In genomic region chr1:111704240-111704639, GRCh38 we compare ENCODE assay signal across 18 cellular contexts. TPM values are rescaled to one million over a fixed set of nuclear protein-coding genes. Genes with fewer than 3 reads are reported as not detected.
"Had no signal": no experiment of that assay in that cellular context is flagged by ENCODE, and none has a peak within 500 bp of the region (broad histone marks: within the 10 kb centered on the region; RNA-seq: fewer than 3 reads in every experiment).

No MANE protein-coding gene starts in this region.

- H3K27me3 Mint-ChIP-seq: effector memory CD8-positive, alpha-beta T cell; naive thymus-derived CD4-positive, alpha-beta T cell; stimulated activated memory B cell treated with anti-CD40 and anti-IgM and Interleukin-4, amounts not matched to agents 10 μg/mL and 1 μg/mL and 100 μg/mL, for 72 hours; type B pancreatic cell had no signal

- H3K4me1 ChIP-seq: pancreas had no signal

- H3K9me3 ChIP-seq: heart left ventricle, mucosa of descending colon, pancreas, SK-N-SH had no signal

- H3K4me3 Mint-ChIP-seq: effector memory CD8-positive, alpha-beta T cell; naive thymus-derived CD4-positive, alpha-beta T cell; stimulated activated memory B cell treated with anti-CD40 and anti-IgM and Interleukin-4, amounts not matched to agents 10 μg/mL and 1 μg/mL and 100 μg/mL, for 72 hours; type B pancreatic cell had no signal

- H3K9me3 Mint-ChIP-seq: activated naive CD4-positive, alpha-beta T cell treated with anti-CD3 and anti-CD28 coated beads, Interleukin-2, amount 50 U/mL, for 72 hours; effector memory CD8-positive, alpha-beta T cell; naive thymus-derived CD4-positive, alpha-beta T cell; stimulated activated memory B cell treated with anti-CD40 and anti-IgM and Interleukin-4, amounts not matched to agents 10 μg/mL and 1 μg/mL and 100 μg/mL, for 72 hours; type B pancreatic cell had no signal

- ATAC-seq: effector memory CD8-positive, alpha-beta T cell; heart left ventricle; naive thymus-derived CD4-positive, alpha-beta T cell; stimulated activated memory B cell treated with anti-CD40 and anti-IgM and Interleukin-4, amounts not matched to agents 10 μg/mL and 1 μg/mL and 100 μg/mL, for 72 hours had no signal

- DNase-seq: activated CD4-positive, CD25-positive, alpha-beta regulatory T cell treated with anti-CD3 and anti-CD28 coated beads, Interleukin-2, amount 50 U/mL, for 72 hours; activated CD8-positive, alpha-beta memory T cell treated with anti-CD3 and anti-CD28 coated beads for 24 hours; activated effector memory CD4-positive, alpha-beta T cell treated with anti-CD3 and anti-CD28 coated beads, Interleukin-2, amount 50 U/mL, for 16 hours; anterior cingulate cortex; brain microvascular endothelial cell; dermis blood vessel endothelial cell; effector memory CD8-positive, alpha-beta T cell; heart left ventricle; left cardiac atrium; mucosa of descending colon; naive thymus-derived CD4-positive, alpha-beta T cell; pancreas; SHP77; SK-N-SH; T-helper 1 cell had no signal

- H3K27me3 ChIP-seq: brain microvascular endothelial cell, heart left ventricle, pancreas had no signal

- H3K27ac Mint-ChIP-seq: stimulated activated memory B cell treated with anti-CD40 and anti-IgM and Interleukin-4, amounts not matched to agents 10 μg/mL and 1 μg/mL and 100 μg/mL, for 72 hours; type B pancreatic cell had no signal

- H3K27ac ChIP-seq: brain microvascular endothelial cell, heart left ventricle, pancreas had no signal

- H3K4me3 ChIP-seq: heart left ventricle, mucosa of descending colon, pancreas had no signal

RNA-seq across cellular contexts. Expression of gene INKA2, which starts 35.0 kb away (rescaled TPM):
- polyA plus RNA-seq: naive thymus-derived CD4-positive, alpha-beta T cell had no signal
